10 cellular contexts compared by ENCODE assay signal in the genomic region with DNA sequence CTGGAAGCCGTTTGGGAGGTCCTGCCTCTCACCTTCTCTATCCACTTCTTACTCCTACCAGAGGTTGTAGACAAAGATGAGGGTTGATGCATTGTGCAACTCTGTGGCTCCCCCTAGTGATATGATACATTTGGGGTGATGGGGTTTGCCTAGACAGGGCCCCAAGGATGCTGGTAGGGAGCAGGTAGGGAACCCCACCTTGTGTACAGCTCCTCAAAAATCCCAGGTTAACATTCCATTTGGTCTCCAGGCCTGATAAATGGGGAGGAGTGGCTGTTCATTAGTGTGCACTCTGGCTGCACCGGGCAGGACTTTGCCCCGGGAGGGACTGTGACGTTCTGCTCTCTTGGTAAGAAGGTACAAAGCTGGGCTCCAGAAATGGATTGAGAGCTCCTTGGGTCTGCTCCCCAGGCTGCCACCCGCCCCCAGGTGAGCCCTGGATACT. TPM values are rescaled to one million over a fixed set of nuclear protein-coding genes. Genes with fewer than 3 reads are reported as not detected.
A peak's percentile ranks its signal among the peaks of the same experiment; 100 is the strongest.
DNase-seq lines count a peak whose midpoint lies in the region; ATAC-seq and TF ChIP-seq lines count a peak whose summit lies in the region.
"Had no signal": no experiment of that assay in that cellular context is flagged by ENCODE, and none has a peak within 500 bp of the region (broad histone marks: within the 10 kb centered on the region; RNA-seq: fewer than 3 reads in every experiment).

No MANE protein-coding gene starts in this region.

- DNase-seq in CD8-positive, alpha-beta T cell: peak in 4 of 7 experiments; percentile 11 to 35 (median 18)
- peak; percentile 68 for DNase-seq in HT-29 (ENCODE audit: low spot score)
- DNase-seq in activated naive CD4-positive, alpha-beta T cell treated with anti-CD3 and anti-CD28 coated beads, Interleukin-2, amount 10 ng/mL, durations not matched to agents 7 days and 5 days: peak; percentile 53
- no peak for DNase-seq in right lobe of liver
- DNase-seq in DMS53 treated with DMSO at 0.1 percent for 48 hours (lab: John Stamatoyannopoulos, UW; ENCODE audit: unreplicated experiment): no peak
- DNase-seq in HuH-7 (ENCODE audit: low spot score): no peak

- H3K9me3 Mint-ChIP-seq in CD8-positive, alpha-beta T cell: no peaks in the 10 kb centered on the region
- no peaks in the 10 kb centered on the region for H3K9me3 Mint-ChIP-seq in activated naive CD4-positive, alpha-beta T cell treated with anti-CD3 and anti-CD28 coated beads, Interleukin-2, amount 10 ng/mL, durations not matched to agents 7 days and 5 days
- H3K9me3 Mint-ChIP-seq: nephron had no signal

- H3K4me3 Mint-ChIP-seq in CD8-positive, alpha-beta T cell: no peak overlapping the region
- no peak overlapping the region for H3K4me3 Mint-ChIP-seq in activated naive CD4-positive, alpha-beta T cell treated with anti-CD3 and anti-CD28 coated beads, Interleukin-2, amount 10 ng/mL, durations not matched to agents 7 days and 5 days
- H3K4me3 Mint-ChIP-seq: nephron had no signal

- no peak overlapping the region for H3K27ac ChIP-seq in CD8-positive, alpha-beta T cell (ENCODE audit: low read depth, low read length)
- no peak overlapping the region for H3K27ac ChIP-seq in right lobe of liver

- CTCF ChIA-PET in CD8-positive, alpha-beta T cell (lab: Charles Lee): interaction anchor here (1.0 to 7.5 kb wide), 9 partner anchors 12 to 103 kb away, joined by 3 to 81 read pairs (median 3); a partner anchor contains a TSS
- CTCF ChIA-PET in activated naive CD4-positive, alpha-beta T cell treated with anti-CD3 and anti-CD28 coated beads, Interleukin-2, amount 10 ng/mL, durations not matched to agents 7 days and 5 days (lab: Charles Lee): interaction anchor here (0.8 to 6.9 kb wide), 10 partner anchors 10 to 1166 kb away, joined by 3 to 58 read pairs (median 6); a partner anchor contains a TSS

- POLR2A ChIA-PET in CD8-positive, alpha-beta T cell (lab: Charles Lee): interaction anchor here (1.0 kb wide), 1 partner anchor 67 kb away, joined by 3 read pairs; a partner anchor contains a TSS

- no peak for TF ChIP-seq POLR2A in right lobe of liver (IDR thresholded peaks at IDR 0.05)

- peaks cover 31% of the 10 kb centered on the region for H3K4me1 ChIP-seq in CD8-positive, alpha-beta T cell (ENCODE audit: insufficient read depth, low read length)
- H3K4me1 ChIP-seq in right lobe of liver: no peaks in the 10 kb centered on the region

- TF ChIP-seq CTCF in CD8-positive, alpha-beta T cell (IDR thresholded peaks at IDR 0.05): peak; percentile 40
- TF ChIP-seq CTCF in right lobe of liver (IDR thresholded peaks at IDR 0.05): peak in 3 of 4 donors; percentile 22 to 38 (median 32)

- H3K36me3 Mint-ChIP-seq in CD8-positive, alpha-beta T cell: no peaks in the 10 kb centered on the region
- no peaks in the 10 kb centered on the region for H3K36me3 Mint-ChIP-seq in activated naive CD4-positive, alpha-beta T cell treated with anti-CD3 and anti-CD28 coated beads, Interleukin-2, amount 10 ng/mL, durations not matched to agents 7 days and 5 days

- 14% methylated on average over 2 of the region's 5 CpGs for WGBS in right lobe of liver (ENCODE audit: insufficient coverage, low coverage, low lambda C conversion rate, missing lambda C conversion rate)

- peaks cover 4% of the 10 kb centered on the region for H3K27me3 Mint-ChIP-seq in CD8-positive, alpha-beta T cell (ENCODE audit: low read depth)
- peaks cover 60% of the 10 kb centered on the region for H3K27me3 Mint-ChIP-seq in activated naive CD4-positive, alpha-beta T cell treated with anti-CD3 and anti-CD28 coated beads, Interleukin-2, amount 10 ng/mL, durations not matched to agents 7 days and 5 days

- ATAC-seq in CD8-positive, alpha-beta T cell: no peak
- peak; percentile 39 to 54 (median 51) for ATAC-seq in right lobe of liver
- ATAC-seq in HG02623 (IDR thresholded peaks at IDR 0.05; ENCODE audit: unreplicated experiment): no peak
- ATAC-seq in HG02642 (IDR thresholded peaks at IDR 0.05; ENCODE audit: poor library complexity, unreplicated experiment): no peak

- H3K27ac Mint-ChIP-seq in CD8-positive, alpha-beta T cell: no peak overlapping the region
- H3K27ac Mint-ChIP-seq in activated naive CD4-positive, alpha-beta T cell treated with anti-CD3 and anti-CD28 coated beads, Interleukin-2, amount 10 ng/mL, durations not matched to agents 7 days and 5 days: no peak overlapping the region
- H3K27ac Mint-ChIP-seq: nephron had no signal

- H3K4me3 ChIP-seq in CD8-positive, alpha-beta T cell (ENCODE audit: low read depth, low read length): no peak overlapping the region
- no peak overlapping the region for H3K4me3 ChIP-seq in right lobe of liver

- intact Hi-C loops in CD8-positive, alpha-beta T cell (cut with DNase I, micrococcal nuclease): loop anchor here in 1 of 2 experiments (1.0 kb wide), 1 partner anchor 101 kb away; no protein-coding TSS in a partner anchor
- intact Hi-C loops in right lobe of liver (cut with DNase I): no loop called here

- H3K4me1 Mint-ChIP-seq in CD8-positive, alpha-beta T cell (ENCODE audit: low read depth): peaks cover 43% of the 10 kb centered on the region
- H3K4me1 Mint-ChIP-seq in activated naive CD4-positive, alpha-beta T cell treated with anti-CD3 and anti-CD28 coated beads, Interleukin-2, amount 10 ng/mL, durations not matched to agents 7 days and 5 days: peaks cover 45% of the 10 kb centered on the region
- H3K4me1 Mint-ChIP-seq: nephron had no signal

- H3K27me3 ChIP-seq in CD8-positive, alpha-beta T cell (ENCODE audit: insufficient read depth, low read length): no peaks in the 10 kb centered on the region
- no peaks in the 10 kb centered on the region for H3K27me3 ChIP-seq in right lobe of liver

- H3K36me3 ChIP-seq in CD8-positive, alpha-beta T cell (ENCODE audit: insufficient read depth, low read length): no peaks in the 10 kb centered on the region
- H3K36me3 ChIP-seq in right lobe of liver: no peaks in the 10 kb centered on the region

- no peaks in the 10 kb centered on the region for H3K9me3 ChIP-seq in CD8-positive, alpha-beta T cell (ENCODE audit: low read length)
- H3K9me3 ChIP-seq in right lobe of liver: no peaks in the 10 kb centered on the region

RNA-seq across cellular contexts. Expression of a gene that starts 19.2 kb away (rescaled TPM):
- not detected for total RNA-seq in CD8-positive, alpha-beta T cell
- total RNA-seq in HT-29 (2014; rRNA removed; shearing (Covaris generic)): not detected in 2 replicates
- total RNA-seq in right lobe of liver: 1 to 10 TPM in 1 of 6 experiments, under 1 TPM in 5; 0.31 to 1.4 (median 0.71) TPM
- total RNA-seq: astrocyte had no signal

RNA-seq across cellular contexts. Expression of a gene that starts 21.6 kb away (rescaled TPM):
- total RNA-seq in CD8-positive, alpha-beta T cell: under 1 TPM in 1 of 2 experiments, not detected in 1; 0.47 TPM
- not detected in 2 replicates for total RNA-seq in HT-29 (2014; rRNA removed; shearing (Covaris generic))
- total RNA-seq in right lobe of liver: 10 to 100 TPM in 2 of 6 experiments, 1 to 10 TPM in 4; 2.0 to 12.4 (median 5.6) TPM
- total RNA-seq: astrocyte had no signal

RNA-seq across cellular contexts. Expression of a gene that starts 39.3 kb away (rescaled TPM):
- total RNA-seq in CD8-positive, alpha-beta T cell: not detected
- total RNA-seq in HT-29 (2014; rRNA removed; shearing (Covaris generic)): not detected in 2 replicates
- total RNA-seq in right lobe of liver: not detected
- total RNA-seq: astrocyte had no signal

RNA-seq across cellular contexts. Expression of a gene that starts 48.7 kb away (rescaled TPM):
- total RNA-seq in CD8-positive, alpha-beta T cell: not detected
- not detected in 2 replicates for total RNA-seq in HT-29 (2014; rRNA removed; shearing (Covaris generic))
- total RNA-seq in right lobe of liver: not detected
- total RNA-seq: astrocyte had no signal

RNA-seq across cellular contexts. Expression of a gene that starts 51.3 kb away (rescaled TPM):
- total RNA-seq in CD8-positive, alpha-beta T cell: not detected
- total RNA-seq in HT-29 (2014; rRNA removed; shearing (Covaris generic)): not detected in 2 replicates
- total RNA-seq in right lobe of liver: not detected
- total RNA-seq: astrocyte had no signal

Comparison
In these comparisons a context has a peak if more than half of its experiments do, and no peak if none do; other contexts are left out.
1. ATAC-seq: peak in right lobe of liver (4 of 4); none in CD8-positive, alpha-beta T cell (single experiment), HG02623 (single experiment) and HG02642 (single experiment).
2. DNase-seq: peak in CD8-positive, alpha-beta T cell (4 of 7), HT-29 (single experiment) and activated naive CD4-positive, alpha-beta T cell treated with anti-CD3 and anti-CD28 coated beads, Interleukin-2, amount 10 ng/mL, durations not matched to agents 7 days and 5 days (single experiment); none in right lobe of liver (0 of 3), DMS53 treated with DMSO at 0.1 percent for 48 hours (single experiment) and HuH-7 (single experiment).